28 cellular contexts compared by ENCODE assay signal in genomic region chr16:22260490-22260889, GRCh38.
"Had no signal": no experiment of that assay in that cellular context is flagged by ENCODE, and none has a peak within 500 bp of the region (broad histone marks: within the 10 kb centered on the region; RNA-seq: fewer than 3 reads in every experiment).

No MANE protein-coding gene starts in this region.

- H3K4me1 Mint-ChIP-seq: endodermal cell had no signal

- H3K27ac ChIP-seq: brain microvascular endothelial cell, coronary artery, dorsolateral prefrontal cortex had no signal

- H3K4me3 ChIP-seq: coronary artery, dorsolateral prefrontal cortex had no signal

- H3K27ac Mint-ChIP-seq: activated CD4-positive, alpha-beta T cell treated with anti-CD3 and anti-CD28 coated beads for 36 hours; activated naive CD8-positive, alpha-beta T cell; activated T-cell treated with anti-CD3 and anti-CD28 coated beads, Interleukin-2, amount 50 U/mL, for 24 hours; activated T-cell treated with anti-CD3 and anti-CD28 coated beads, Interleukin-2, amount 50 U/mL, for 72 hours; activated T-helper 2 cell treated with anti-CD3 and anti-CD28 coated beads, Interferon-gamma antibody, Interleukin-2, Interleukin-4, amounts not matched to agents 10 μg/mL and 5 μg/mL and 100 μg/mL, durations not matched to agents 14 hours and 24 hours and 36 hours; dendritic cell treated with granulocyte-macrophage colony-stimulating factor and Interleukin-4, amounts not matched to agents 40 ng/mL and 50 ng/mL, for 4 days; endodermal cell had no signal

- H3K27me3 Mint-ChIP-seq: activated CD4-positive, alpha-beta T cell treated with anti-CD3 and anti-CD28 coated beads for 36 hours; activated naive CD4-positive, alpha-beta T cell treated with anti-CD3 and anti-CD28 coated beads, Interleukin-2, amount 10 ng/mL, durations not matched to agents 7 days and 5 days; activated naive CD8-positive, alpha-beta T cell; activated T-cell treated with anti-CD3 and anti-CD28 coated beads, Interleukin-2, amount 50 U/mL, for 24 hours; central memory CD8-positive, alpha-beta T cell; dendritic cell treated with granulocyte-macrophage colony-stimulating factor and Interleukin-4, amounts not matched to agents 40 ng/mL and 50 ng/mL, for 4 days; T-cell had no signal

- ATAC-seq: activated CD4-positive, alpha-beta T cell treated with anti-CD3 and anti-CD28 coated beads for 36 hours; activated T-cell treated with anti-CD3 and anti-CD28 coated beads, Interleukin-2, amount 50 U/mL, for 72 hours; esophagus mucosa; T-cell had no signal

- DNase-seq: activated CD4-positive, alpha-beta T cell treated with anti-CD3 and anti-CD28 coated beads for 36 hours; activated CD4-positive, alpha-beta T cell treated with anti-CD3 and anti-CD28 coated beads, Interleukin-2, amount 50 U/mL, for 1 hour; activated CD4-positive, alpha-beta T cell treated with anti-CD3 and anti-CD28 coated beads, Interleukin-2, amount 50 U/mL, for 48 hours; activated CD4-positive, CD25-positive, alpha-beta regulatory T cell; activated CD4-positive, CD25-positive, alpha-beta regulatory T cell treated with anti-CD3 and anti-CD28 coated beads, Interleukin-2, amount 50 U/mL, for 72 hours; activated CD8-positive, alpha-beta memory T cell treated with anti-CD3 and anti-CD28 coated beads, Interleukin-2, amount 50 U/mL, for 48 hours; activated effector memory CD4-positive, alpha-beta T cell treated with anti-CD3 and anti-CD28 coated beads, Interleukin-2, amount 50 U/mL, for 16 hours; activated naive CD4-positive, alpha-beta T cell treated with anti-CD3 and anti-CD28 coated beads, Interleukin-2, amount 10 ng/mL, durations not matched to agents 7 days and 5 days; activated T-cell treated with anti-CD3 and anti-CD28 coated beads for 4 hours; activated T-cell treated with anti-CD3 and anti-CD28 coated beads, Interleukin-2, amount 50 U/mL, for 24 hours; activated T-cell treated with anti-CD3 and anti-CD28 coated beads, Interleukin-2, amount 50 U/mL, for 72 hours; amniotic stem cell; anterior cingulate cortex; brain microvascular endothelial cell; dorsolateral prefrontal cortex; effector memory CD4-positive, alpha-beta T cell; endodermal cell; foreskin fibroblast; head of caudate nucleus; SW 1271; T-cell; T-helper 2 cell had no signal

- H3K27me3 ChIP-seq: brain microvascular endothelial cell, dorsolateral prefrontal cortex had no signal

- H3K9me3 Mint-ChIP-seq: activated naive CD4-positive, alpha-beta T cell treated with anti-CD3 and anti-CD28 coated beads, Interleukin-2, amount 10 ng/mL, durations not matched to agents 7 days and 5 days; activated T-cell treated with anti-CD3 and anti-CD28 coated beads, Interleukin-2, amount 50 U/mL, for 24 hours; activated T-cell treated with anti-CD3 and anti-CD28 coated beads, Interleukin-2, amount 50 U/mL, for 72 hours; activated T-helper 2 cell treated with anti-CD3 and anti-CD28 coated beads, Interferon-gamma antibody, Interleukin-2, Interleukin-4, amounts not matched to agents 10 μg/mL and 5 μg/mL and 100 μg/mL, durations not matched to agents 14 hours and 24 hours and 36 hours; central memory CD8-positive, alpha-beta T cell; T-cell had no signal

- H3K4me3 Mint-ChIP-seq: activated CD4-positive, alpha-beta T cell treated with anti-CD3 and anti-CD28 coated beads for 36 hours; activated naive CD4-positive, alpha-beta T cell treated with anti-CD3 and anti-CD28 coated beads, Interleukin-2, amount 10 ng/mL, durations not matched to agents 7 days and 5 days; activated naive CD8-positive, alpha-beta T cell; activated T-cell treated with anti-CD3 and anti-CD28 coated beads, Interleukin-2, amount 50 U/mL, for 24 hours; activated T-cell treated with anti-CD3 and anti-CD28 coated beads, Interleukin-2, amount 50 U/mL, for 72 hours; central memory CD8-positive, alpha-beta T cell; dendritic cell treated with granulocyte-macrophage colony-stimulating factor and Interleukin-4, amounts not matched to agents 40 ng/mL and 50 ng/mL, for 4 days; endodermal cell; T-cell had no signal
